In genomic region chr19:1017115-1017905, GRCh38 we compare ENCODE assay signal across 1 cellular context.
TF ChIP-seq lines count a peak whose summit lies in the region.

No MANE protein-coding gene starts in this region.

TF ChIP-seq in IMR-90, 13 proteins besides CTCF, POLR2A, EP300 and RAD21:
- TF ChIP-seq RCOR1 (IDR thresholded peaks at IDR 0.05; ENCODE audit: insufficient replicate concordance, low read length) (no peak), NFE2L2 (IDR thresholded peaks at IDR 0.05; ENCODE audit: low read depth, low read length) (no peak), SMC3 (IDR thresholded peaks at IDR 0.05; ENCODE audit: low read depth, low read length) (no peak), CHD1 (IDR thresholded peaks at IDR 0.05; ENCODE audit: low read depth, low read length) (no peak), RFX5 (IDR thresholded peaks at IDR 0.05; ENCODE audit: low read depth, low read length) (no peak), MAZ (IDR thresholded peaks at IDR 0.05; ENCODE audit: borderline replicate concordance, low read depth, low read length) (no peak), BHLHE40 (IDR thresholded peaks at IDR 0.05; ENCODE audit: low read depth, low read length) (no peak)
- TF ChIP-seq, protein P1, sequence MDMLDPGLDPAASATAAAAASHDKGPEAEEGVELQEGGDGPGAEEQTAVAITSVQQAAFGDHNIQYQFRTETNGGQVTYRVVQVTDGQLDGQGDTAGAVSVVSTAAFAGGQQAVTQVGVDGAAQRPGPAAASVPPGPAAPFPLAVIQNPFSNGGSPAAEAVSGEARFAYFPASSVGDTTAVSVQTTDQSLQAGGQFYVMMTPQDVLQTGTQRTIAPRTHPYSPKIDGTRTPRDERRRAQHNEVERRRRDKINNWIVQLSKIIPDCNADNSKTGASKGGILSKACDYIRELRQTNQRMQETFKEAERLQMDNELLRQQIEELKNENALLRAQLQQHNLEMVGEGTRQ (IDR thresholded peaks at IDR 0.05; ENCODE audit: low read depth, low read length) = no peak
